In genomic region chr12:51971679-51972423, GRCh38 we compare ENCODE assay signal across 1 cellular context.
TF ChIP-seq lines count a peak whose summit lies in the region.

No MANE protein-coding gene starts in this region.

TF ChIP-seq in HepG2, 621 proteins besides CTCF, POLR2A, EP300 and RAD21:
- TF ChIP-seq ZNF691 (CRISPR knock-in tag; IDR thresholded peaks at IDR 0.05; ENCODE audit: borderline replicate concordance, low read depth) (no peak), HDAC1 (CRISPR knock-in tag; IDR thresholded peaks at IDR 0.05) (0 out of 2 replicates have a peak, but pooled peaks have one; percentile 17)
